ENCODE assay signal across 8 cellular contexts in genomic region chr12:57487597-57488396, GRCh38. TPM values are rescaled to one million over a fixed set of nuclear protein-coding genes. Genes with fewer than 3 reads are reported as not detected.
DNase-seq lines count a peak whose midpoint lies in the region; ATAC-seq and TF ChIP-seq lines count a peak whose summit lies in the region.

Gene MARS1 (plus strand): TSS chr12:57488068. CDS start chr12:57488091, 23 bp downstream.

- H3K36me3 Mint-ChIP-seq in CD14-positive monocyte: peaks cover 38 to 49% of the 10 kb centered on the region in 2 donors
- peaks cover 37% of the 10 kb centered on the region for H3K36me3 Mint-ChIP-seq in activated CD4-positive, alpha-beta T cell treated with anti-CD3 and anti-CD28 coated beads, Interleukin-2, amount 10 ng/mL, durations not matched to agents 7 days and 5 days (ENCODE audit: low read depth)

- peak within 1 kb of the TSS; percentile 83 to 97 (median 92) for H3K27ac Mint-ChIP-seq in CD14-positive monocyte
- H3K27ac Mint-ChIP-seq in activated CD4-positive, alpha-beta T cell treated with anti-CD3 and anti-CD28 coated beads, Interleukin-2, amount 10 ng/mL, durations not matched to agents 7 days and 5 days: peak within 1 kb of the TSS; percentile 91

- TF ChIP-seq CTCF in CD14-positive monocyte (IDR thresholded peaks at IDR 0.05): no peak

- H3K4me1 Mint-ChIP-seq in CD14-positive monocyte: peaks cover 24% of the 10 kb centered on the region
- peaks cover 35% of the 10 kb centered on the region for H3K4me1 Mint-ChIP-seq in activated CD4-positive, alpha-beta T cell treated with anti-CD3 and anti-CD28 coated beads, Interleukin-2, amount 10 ng/mL, durations not matched to agents 7 days and 5 days

- H3K27me3 Mint-ChIP-seq in CD14-positive monocyte (ENCODE audit: low read depth in 3 of 3): no peaks in the 10 kb centered on the region
- no peaks in the 10 kb centered on the region for H3K27me3 Mint-ChIP-seq in activated CD4-positive, alpha-beta T cell treated with anti-CD3 and anti-CD28 coated beads, Interleukin-2, amount 10 ng/mL, durations not matched to agents 7 days and 5 days

- no peaks in the 10 kb centered on the region for H3K9me3 Mint-ChIP-seq in CD14-positive monocyte
- H3K9me3 Mint-ChIP-seq in activated CD4-positive, alpha-beta T cell treated with anti-CD3 and anti-CD28 coated beads, Interleukin-2, amount 10 ng/mL, durations not matched to agents 7 days and 5 days: no peaks in the 10 kb centered on the region

- peak; percentile 92 for DNase-seq in CD14-positive monocyte (ENCODE audit: low spot score)
- DNase-seq in NCI-H69 (lab: John Stamatoyannopoulos, UW): peak; percentile 99
- DNase-seq in activated CD4-positive, alpha-beta T cell treated with anti-CD3 and anti-CD28 coated beads, Interleukin-2, amount 10 ng/mL, durations not matched to agents 7 days and 5 days: peak; percentile 96
- DNase-seq in dedifferentiated amniotic fluid mesenchymal stem cell (ENCODE audit: extremely low spot score): peak; percentile 98
- DNase-seq in left kidney (ENCODE audit: low read depth, low spot score): peak; percentile 98
- DNase-seq in stimulated activated CD4-positive, alpha-beta T cell treated with anti-CD3 and anti-CD28 coated beads, Interleukin-2, amount 100 ng/mL, for 24 hours: peak; percentile 91 to 92

- peak within 1 kb of the TSS; percentile 86 to 93 for H3K4me3 Mint-ChIP-seq in CD14-positive monocyte
- peak within 1 kb of the TSS; percentile 91 for H3K4me3 Mint-ChIP-seq in activated CD4-positive, alpha-beta T cell treated with anti-CD3 and anti-CD28 coated beads, Interleukin-2, amount 10 ng/mL, durations not matched to agents 7 days and 5 days

- ATAC-seq in GM19351 (IDR thresholded peaks at IDR 0.05; ENCODE audit: unreplicated experiment) (peak; percentile 99), HG03521 (IDR thresholded peaks at IDR 0.05; ENCODE audit: unreplicated experiment) (peak; percentile 96)

- intact Hi-C loops in CD14-positive monocyte (cut with micrococcal nuclease): loop anchor here in 1 of 2 donors (5.0 kb wide), 1 partner anchor 35 kb away; the partner anchor contains the start of genes DDIT3 and MBD6

- POLR2A ChIA-PET in activated CD4-positive, alpha-beta T cell treated with anti-CD3 and anti-CD28 coated beads, Interleukin-2, amount 10 ng/mL, durations not matched to agents 7 days and 5 days (lab: Charles Lee): no interaction called here

- CTCF ChIA-PET in activated CD4-positive, alpha-beta T cell treated with anti-CD3 and anti-CD28 coated beads, Interleukin-2, amount 10 ng/mL, durations not matched to agents 7 days and 5 days (lab: Charles Lee): interaction anchor here (1.0 kb wide), 1 partner anchor 29 kb away, joined by 5 read pairs; the partner anchor contains the start of gene GLI1

RNA-seq across cellular contexts. Expression of gene MARS1, which starts in this region (rescaled TPM):
- 10 to 100 TPM; 63.5 to 79.8 TPM for polyA plus RNA-seq in CD14-positive monocyte
- 100 to 1,000 TPM; 214 to 247 TPM for total RNA-seq in activated CD4-positive, alpha-beta T cell treated with anti-CD3 and anti-CD28 coated beads, Interleukin-2, amount 10 ng/mL, durations not matched to agents 7 days and 5 days

Comparison
In these comparisons a context has a peak if more than half of its experiments do, and no peak if none do; other contexts are left out.
1. Peak in every context shown above with its lines: DNase-seq and ATAC-seq.